Comparison of ENCODE assay signal across 2 cellular contexts in the genomic region with DNA sequence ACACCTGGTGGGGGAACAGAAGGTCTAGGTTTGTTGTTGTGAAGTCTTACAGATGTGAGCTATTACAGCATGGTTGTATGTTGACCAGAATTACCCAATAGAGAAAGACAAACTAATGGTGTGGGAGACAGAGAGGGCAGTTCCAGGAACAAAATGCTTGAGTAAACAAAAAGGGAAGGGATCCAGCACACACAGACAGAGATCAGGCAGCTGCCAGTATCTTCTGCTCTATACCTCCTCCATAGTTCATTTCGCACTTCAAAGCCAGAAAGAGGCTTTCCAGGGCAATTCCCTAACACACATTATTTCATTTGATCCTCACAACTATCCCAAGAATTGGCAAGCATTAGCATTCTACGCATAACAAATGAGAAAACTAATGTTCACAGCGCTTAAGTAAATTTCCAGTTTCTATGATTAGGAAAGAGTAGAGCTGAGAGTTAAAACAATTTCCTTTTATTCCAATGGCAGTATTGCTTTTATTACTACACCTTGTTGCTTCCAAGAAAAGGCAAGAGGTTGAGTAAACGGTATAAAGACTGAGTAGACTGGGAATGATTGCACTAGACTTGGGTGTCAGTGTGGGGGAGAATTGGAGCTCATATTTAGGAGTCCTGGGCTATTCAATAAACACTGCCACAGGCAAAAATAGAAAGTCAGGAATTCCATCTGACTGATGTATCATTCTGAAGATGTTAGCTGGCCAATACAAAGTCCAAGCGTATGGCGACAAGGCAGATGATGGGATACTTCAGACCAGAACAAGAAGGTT.
TF ChIP-seq lines count a peak whose summit lies in the region.

No MANE protein-coding gene starts in this region.

TF ChIP-seq in HepG2, 621 proteins besides CTCF, POLR2A, EP300 and RAD21 (continued from another document and continues in another):
- TF ChIP-seq, protein P1, sequence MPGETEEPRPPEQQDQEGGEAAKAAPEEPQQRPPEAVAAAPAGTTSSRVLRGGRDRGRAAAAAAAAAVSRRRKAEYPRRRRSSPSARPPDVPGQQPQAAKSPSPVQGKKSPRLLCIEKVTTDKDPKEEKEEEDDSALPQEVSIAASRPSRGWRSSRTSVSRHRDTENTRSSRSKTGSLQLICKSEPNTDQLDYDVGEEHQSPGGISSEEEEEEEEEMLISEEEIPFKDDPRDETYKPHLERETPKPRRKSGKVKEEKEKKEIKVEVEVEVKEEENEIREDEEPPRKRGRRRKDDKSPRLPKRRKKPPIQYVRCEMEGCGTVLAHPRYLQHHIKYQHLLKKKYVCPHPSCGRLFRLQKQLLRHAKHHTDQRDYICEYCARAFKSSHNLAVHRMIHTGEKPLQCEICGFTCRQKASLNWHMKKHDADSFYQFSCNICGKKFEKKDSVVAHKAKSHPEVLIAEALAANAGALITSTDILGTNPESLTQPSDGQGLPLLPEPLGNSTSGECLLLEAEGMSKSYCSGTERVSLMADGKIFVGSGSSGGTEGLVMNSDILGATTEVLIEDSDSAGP (CRISPR knock-in tag; IDR thresholded peaks at IDR 0.05; ENCODE audit: borderline replicate concordance): no peak
- TF ChIP-seq MAFK (conservative IDR thresholded peaks at IDR 0.05 in 1 of 2, IDR thresholded peaks at IDR 0.05 in 1 of 2; ENCODE audit: low read length in 2 of 2) (peak; percentile 86 to 91), CEBPB (IDR thresholded peaks at IDR 0.05; ENCODE audit: borderline replicate concordance, low read depth, low read length) (peak; percentile 86), PCBP1 (IDR thresholded peaks at IDR 0.05; ENCODE audit: borderline replicate concordance, low read depth, low read length) (no peak), JUN (CRISPR knock-in tag; IDR thresholded peaks at IDR 0.05) (no peak), ZSCAN9 (CRISPR knock-in tag; IDR thresholded peaks at IDR 0.05; ENCODE audit: borderline replicate concordance) (no peak), TAF15 (IDR thresholded peaks at IDR 0.05; ENCODE audit: low read depth, low read length, poor library complexity, severe bottlenecking) (no peak), DNMT1 (CRISPR knock-in tag; IDR thresholded peaks at IDR 0.05) (no peak), ELF4 (CRISPR knock-in tag; IDR thresholded peaks at IDR 0.05; ENCODE audit: borderline replicate concordance) (no peak), KMT2A (CRISPR knock-in tag; IDR thresholded peaks at IDR 0.05) (no peak)
- TF ChIP-seq, protein P2, sequence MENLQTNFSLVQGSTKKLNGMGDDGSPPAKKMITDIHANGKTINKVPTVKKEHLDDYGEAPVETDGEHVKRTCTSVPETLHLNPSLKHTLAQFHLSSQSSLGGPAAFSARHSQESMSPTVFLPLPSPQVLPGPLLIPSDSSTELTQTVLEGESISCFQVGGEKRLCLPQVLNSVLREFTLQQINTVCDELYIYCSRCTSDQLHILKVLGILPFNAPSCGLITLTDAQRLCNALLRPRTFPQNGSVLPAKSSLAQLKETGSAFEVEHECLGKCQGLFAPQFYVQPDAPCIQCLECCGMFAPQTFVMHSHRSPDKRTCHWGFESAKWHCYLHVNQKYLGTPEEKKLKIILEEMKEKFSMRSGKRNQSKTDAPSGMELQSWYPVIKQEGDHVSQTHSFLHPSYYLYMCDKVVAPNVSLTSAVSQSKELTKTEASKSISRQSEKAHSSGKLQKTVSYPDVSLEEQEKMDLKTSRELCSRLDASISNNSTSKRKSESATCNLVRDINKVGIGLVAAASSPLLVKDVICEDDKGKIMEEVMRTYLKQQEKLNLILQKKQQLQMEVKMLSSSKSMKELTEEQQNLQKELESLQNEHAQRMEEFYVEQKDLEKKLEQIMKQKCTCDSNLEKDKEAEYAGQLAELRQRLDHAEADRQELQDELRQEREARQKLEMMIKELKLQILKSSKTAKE (CRISPR knock-in tag; IDR thresholded peaks at IDR 0.05; ENCODE audit: borderline replicate concordance): 0 out of 2 replicates have a peak, but pooled peaks have one; percentile 29
- TF ChIP-seq, protein P3, sequence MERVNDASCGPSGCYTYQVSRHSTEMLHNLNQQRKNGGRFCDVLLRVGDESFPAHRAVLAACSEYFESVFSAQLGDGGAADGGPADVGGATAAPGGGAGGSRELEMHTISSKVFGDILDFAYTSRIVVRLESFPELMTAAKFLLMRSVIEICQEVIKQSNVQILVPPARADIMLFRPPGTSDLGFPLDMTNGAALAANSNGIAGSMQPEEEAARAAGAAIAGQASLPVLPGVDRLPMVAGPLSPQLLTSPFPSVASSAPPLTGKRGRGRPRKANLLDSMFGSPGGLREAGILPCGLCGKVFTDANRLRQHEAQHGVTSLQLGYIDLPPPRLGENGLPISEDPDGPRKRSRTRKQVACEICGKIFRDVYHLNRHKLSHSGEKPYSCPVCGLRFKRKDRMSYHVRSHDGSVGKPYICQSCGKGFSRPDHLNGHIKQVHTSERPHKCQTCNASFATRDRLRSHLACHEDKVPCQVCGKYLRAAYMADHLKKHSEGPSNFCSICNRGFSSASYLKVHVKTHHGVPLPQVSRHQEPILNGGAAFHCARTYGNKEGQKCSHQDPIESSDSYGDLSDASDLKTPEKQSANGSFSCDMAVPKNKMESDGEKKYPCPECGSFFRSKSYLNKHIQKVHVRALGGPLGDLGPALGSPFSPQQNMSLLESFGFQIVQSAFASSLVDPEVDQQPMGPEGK (CRISPR knock-in tag; IDR thresholded peaks at IDR 0.05): peak; percentile 37; the same call in 1 of the 2 replicates
- TF ChIP-seq, protein P4, sequence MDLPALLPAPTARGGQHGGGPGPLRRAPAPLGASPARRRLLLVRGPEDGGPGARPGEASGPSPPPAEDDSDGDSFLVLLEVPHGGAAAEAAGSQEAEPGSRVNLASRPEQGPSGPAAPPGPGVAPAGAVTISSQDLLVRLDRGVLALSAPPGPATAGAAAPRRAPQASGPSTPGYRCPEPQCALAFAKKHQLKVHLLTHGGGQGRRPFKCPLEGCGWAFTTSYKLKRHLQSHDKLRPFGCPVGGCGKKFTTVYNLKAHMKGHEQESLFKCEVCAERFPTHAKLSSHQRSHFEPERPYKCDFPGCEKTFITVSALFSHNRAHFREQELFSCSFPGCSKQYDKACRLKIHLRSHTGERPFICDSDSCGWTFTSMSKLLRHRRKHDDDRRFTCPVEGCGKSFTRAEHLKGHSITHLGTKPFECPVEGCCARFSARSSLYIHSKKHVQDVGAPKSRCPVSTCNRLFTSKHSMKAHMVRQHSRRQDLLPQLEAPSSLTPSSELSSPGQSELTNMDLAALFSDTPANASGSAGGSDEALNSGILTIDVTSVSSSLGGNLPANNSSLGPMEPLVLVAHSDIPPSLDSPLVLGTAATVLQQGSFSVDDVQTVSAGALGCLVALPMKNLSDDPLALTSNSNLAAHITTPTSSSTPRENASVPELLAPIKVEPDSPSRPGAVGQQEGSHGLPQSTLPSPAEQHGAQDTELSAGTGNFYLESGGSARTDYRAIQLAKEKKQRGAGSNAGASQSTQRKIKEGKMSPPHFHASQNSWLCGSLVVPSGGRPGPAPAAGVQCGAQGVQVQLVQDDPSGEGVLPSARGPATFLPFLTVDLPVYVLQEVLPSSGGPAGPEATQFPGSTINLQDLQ (CRISPR knock-in tag; IDR thresholded peaks at IDR 0.05): no peak
- TF ChIP-seq, protein P5, sequence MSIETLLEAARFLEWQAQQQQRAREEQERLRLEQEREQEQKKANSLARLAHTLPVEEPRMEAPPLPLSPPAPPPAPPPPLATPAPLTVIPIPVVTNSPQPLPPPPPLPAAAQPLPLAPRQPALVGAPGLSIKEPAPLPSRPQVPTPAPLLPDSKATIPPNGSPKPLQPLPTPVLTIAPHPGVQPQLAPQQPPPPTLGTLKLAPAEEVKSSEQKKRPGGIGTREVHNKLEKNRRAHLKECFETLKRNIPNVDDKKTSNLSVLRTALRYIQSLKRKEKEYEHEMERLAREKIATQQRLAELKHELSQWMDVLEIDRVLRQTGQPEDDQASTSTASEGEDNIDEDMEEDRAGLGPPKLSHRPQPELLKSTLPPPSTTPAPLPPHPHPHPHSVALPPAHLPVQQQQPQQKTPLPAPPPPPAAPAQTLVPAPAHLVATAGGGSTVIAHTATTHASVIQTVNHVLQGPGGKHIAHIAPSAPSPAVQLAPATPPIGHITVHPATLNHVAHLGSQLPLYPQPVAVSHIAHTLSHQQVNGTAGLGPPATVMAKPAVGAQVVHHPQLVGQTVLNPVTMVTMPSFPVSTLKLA (IDR thresholded peaks at IDR 0.05): no peak

TF ChIP-seq in HEK293T, 16 proteins besides CTCF, POLR2A, EP300 and RAD21 (continued from another document):
- TF ChIP-seq LEF1 (IDR thresholded peaks at IDR 0.05; ENCODE audit: borderline replicate concordance): no peak
- no peak for TF ChIP-seq FOXM1 (IDR thresholded peaks at IDR 0.05; ENCODE audit: borderline replicate concordance)
- TF ChIP-seq BHLHE40 (IDR thresholded peaks at IDR 0.05; ENCODE audit: borderline replicate concordance): no peak
- TF ChIP-seq NFRKB (IDR thresholded peaks at IDR 0.05): no peak
- TF ChIP-seq FOXK2 (IDR thresholded peaks at IDR 0.05): no peak
- no peak for TF ChIP-seq L3MBTL2 (conservative IDR thresholded peaks at IDR 0.05)
- TF ChIP-seq ELF4 (IDR thresholded peaks at IDR 0.05): no peak
- no peak for TF ChIP-seq SUZ12 (IDR thresholded peaks at IDR 0.05)
TF ChIP-seq in HEK293T: peak in this region for 0.
